8 cellular contexts compared by ENCODE assay signal in the genomic region with DNA sequence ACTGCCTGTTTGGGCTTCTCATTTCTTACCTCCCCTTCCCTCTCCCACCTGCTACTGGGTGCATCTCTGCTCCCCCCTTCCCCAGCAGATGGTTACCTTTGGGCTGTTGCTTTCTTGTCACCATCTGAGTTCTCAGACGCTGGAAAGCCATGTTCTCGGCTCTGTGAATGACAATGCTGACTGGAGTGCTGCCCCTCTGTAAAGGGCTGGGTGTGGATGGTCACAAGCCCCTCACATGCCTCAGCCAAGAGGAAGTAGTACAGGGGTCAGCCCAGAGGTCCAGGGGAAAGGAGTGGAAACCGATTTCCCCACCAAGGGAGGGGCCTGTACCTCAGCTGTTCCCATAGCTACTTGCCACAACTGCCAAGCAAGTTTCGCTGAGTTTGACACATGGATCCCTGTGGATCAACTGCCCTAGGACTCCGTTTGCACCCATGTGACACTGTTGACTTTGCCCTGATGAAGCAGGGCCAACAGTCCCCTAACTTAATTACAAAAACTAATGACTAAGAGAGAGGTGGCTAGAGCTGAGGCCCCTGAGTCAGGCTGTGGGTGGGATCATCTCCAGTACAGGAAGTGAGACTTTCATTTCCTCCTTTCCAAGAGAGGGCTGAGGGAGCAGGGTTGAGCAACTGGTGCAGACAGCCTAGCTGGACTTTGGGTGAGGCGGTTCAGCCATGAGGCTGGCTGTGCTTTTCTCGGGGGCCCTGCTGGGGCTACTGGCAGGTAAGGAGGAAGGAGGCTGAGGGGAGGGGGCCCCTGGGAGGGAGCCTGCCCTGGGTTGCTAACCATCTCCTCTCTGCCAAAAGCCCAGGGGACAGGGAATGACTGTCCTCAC. TPM values are rescaled to one million over a fixed set of nuclear protein-coding genes. Genes with fewer than 3 reads are reported as not detected.
DNase-seq lines count a peak whose midpoint lies in the region; ATAC-seq, FAIRE-seq and TF ChIP-seq lines count a peak whose summit lies in the region.

Gene CD68 (plus strand): TSS at position 638 of the 838 bp plus-strand sequence. CDS start 40 bp downstream, at position 678.

- H3K27ac Mint-ChIP-seq in WTC11: peak within 1 kb of the TSS; percentile 96

- peak within 1 kb of the TSS; percentile 43 for H3K4me3 ChIP-seq in AG10803 (ENCODE audit: low read length)
- H3K4me3 ChIP-seq in right lobe of liver: peak within 1 kb of the TSS; percentile 19 to 45 (median 37)

- no peak within 1 kb of the TSS for H3K4me3 Mint-ChIP-seq in WTC11

- no peaks in the 10 kb centered on the region for H3K9me3 Mint-ChIP-seq in WTC11

- no peaks in the 10 kb centered on the region for H3K27me3 Mint-ChIP-seq in WTC11 (ENCODE audit: low read depth)

- H3K27me3 ChIP-seq in right lobe of liver: no peaks in the 10 kb centered on the region

- peak; percentile 95 for FAIRE-seq in GM19239 (lab: Jason Lieb, UNC)

- DNase-seq in AG10803 (ENCODE audit: low read depth) (peak; percentile 90), GM19239 (ENCODE audit: insufficient read length, low spot score) (peak; percentile 62), LHCN-M2 (ENCODE audit: low read depth) (peak; percentile 96), WTC11 (ENCODE audit: low spot score) (no peak), right lobe of liver (peak; percentile 77 to 83 (median 78)), NCI-H1694 treated with DMSO at 0.1 percent for 48 hours (lab: John Stamatoyannopoulos, UW) (no peak)
- peak; percentile 65 to 71 (median 68) for DNase-seq in stimulated activated CD4-positive, alpha-beta T cell treated with anti-CD3 and anti-CD28 coated beads, TNF-alpha, amount 100 ng/mL, for 48 hours (ENCODE audit: low read depth in 3 of 3)

- peaks cover 64% of the 10 kb centered on the region for H3K4me1 Mint-ChIP-seq in WTC11

- CTCF ChIA-PET in WTC11 (lab: Charles Lee): interaction anchor here (0.6 to 4.3 kb wide), 6 partner anchors 8 to 125 kb away, joined by 3 to 36 read pairs (median 7); partner anchors contain the start of genes SOX15, TP53 and WRAP53

- H3K27ac ChIP-seq in cingulate gyrus (ENCODE audit: low read depth, low read length) (peak within 1 kb of the TSS; percentile 61), right lobe of liver (peak within 1 kb of the TSS; percentile 72 to 94 (median 74))

- POLR2A ChIA-PET in WTC11 (lab: Charles Lee): interaction anchor here (0.6 to 2.6 kb wide), 3 partner anchors 11 to 108 kb away, joined by 4 to 17 read pairs (median 12); partner anchors contain the start of genes SOX15, TP53 and WRAP53

- intact Hi-C loops in right lobe of liver (cut with DNase I): no loop called here

- no peak for TF ChIP-seq CTCF in AG10803 (conservative IDR thresholded peaks at IDR 0.05; ENCODE audit: low read length)
- TF ChIP-seq CTCF in WTC11 (IDR thresholded peaks at IDR 0.05): no peak
- no peak for TF ChIP-seq CTCF in right lobe of liver (IDR thresholded peaks at IDR 0.05)

- H3K36me3 ChIP-seq in right lobe of liver: peaks cover 28 to 48% (median 37%) of the 10 kb centered on the region in 4 donors

- H3K4me1 ChIP-seq in right lobe of liver: peaks cover 0 to 62% (median 26%) of the 10 kb centered on the region in 4 donors

- ATAC-seq in WTC11 (peak; percentile 50), right lobe of liver (peak; percentile 51 to 65 (median 60))

- peak; percentile 83 for TF ChIP-seq POLR2A in right lobe of liver (IDR thresholded peaks at IDR 0.05)

- no peaks in the 10 kb centered on the region for H3K9me3 ChIP-seq in right lobe of liver

- peaks cover 49% of the 10 kb centered on the region for H3K36me3 Mint-ChIP-seq in WTC11

- 18% methylated on average over 4 of the region's 7 CpGs for WGBS in right lobe of liver (ENCODE audit: insufficient coverage, low coverage, low lambda C conversion rate, missing lambda C conversion rate)

TF ChIP-seq in WTC11, 78 proteins besides CTCF, POLR2A, EP300 and RAD21 (continues in another document):
- TF ChIP-seq, protein P1, sequence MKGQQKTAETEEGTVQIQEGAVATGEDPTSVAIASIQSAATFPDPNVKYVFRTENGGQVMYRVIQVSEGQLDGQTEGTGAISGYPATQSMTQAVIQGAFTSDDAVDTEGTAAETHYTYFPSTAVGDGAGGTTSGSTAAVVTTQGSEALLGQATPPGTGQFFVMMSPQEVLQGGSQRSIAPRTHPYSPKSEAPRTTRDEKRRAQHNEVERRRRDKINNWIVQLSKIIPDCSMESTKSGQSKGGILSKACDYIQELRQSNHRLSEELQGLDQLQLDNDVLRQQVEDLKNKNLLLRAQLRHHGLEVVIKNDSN (CRISPR knock-in tag; IDR thresholded peaks at IDR 0.05): no peak
- 0 out of 2 replicates have a peak, but pooled peaks have one; percentile 60 for TF ChIP-seq ZBTB21 (CRISPR knock-in tag; IDR thresholded peaks at IDR 0.05; ENCODE audit: borderline replicate concordance)
- peak; percentile 97 for TF ChIP-seq ZNF671 (CRISPR knock-in tag; IDR thresholded peaks at IDR 0.05)
- TF ChIP-seq, protein P2, sequence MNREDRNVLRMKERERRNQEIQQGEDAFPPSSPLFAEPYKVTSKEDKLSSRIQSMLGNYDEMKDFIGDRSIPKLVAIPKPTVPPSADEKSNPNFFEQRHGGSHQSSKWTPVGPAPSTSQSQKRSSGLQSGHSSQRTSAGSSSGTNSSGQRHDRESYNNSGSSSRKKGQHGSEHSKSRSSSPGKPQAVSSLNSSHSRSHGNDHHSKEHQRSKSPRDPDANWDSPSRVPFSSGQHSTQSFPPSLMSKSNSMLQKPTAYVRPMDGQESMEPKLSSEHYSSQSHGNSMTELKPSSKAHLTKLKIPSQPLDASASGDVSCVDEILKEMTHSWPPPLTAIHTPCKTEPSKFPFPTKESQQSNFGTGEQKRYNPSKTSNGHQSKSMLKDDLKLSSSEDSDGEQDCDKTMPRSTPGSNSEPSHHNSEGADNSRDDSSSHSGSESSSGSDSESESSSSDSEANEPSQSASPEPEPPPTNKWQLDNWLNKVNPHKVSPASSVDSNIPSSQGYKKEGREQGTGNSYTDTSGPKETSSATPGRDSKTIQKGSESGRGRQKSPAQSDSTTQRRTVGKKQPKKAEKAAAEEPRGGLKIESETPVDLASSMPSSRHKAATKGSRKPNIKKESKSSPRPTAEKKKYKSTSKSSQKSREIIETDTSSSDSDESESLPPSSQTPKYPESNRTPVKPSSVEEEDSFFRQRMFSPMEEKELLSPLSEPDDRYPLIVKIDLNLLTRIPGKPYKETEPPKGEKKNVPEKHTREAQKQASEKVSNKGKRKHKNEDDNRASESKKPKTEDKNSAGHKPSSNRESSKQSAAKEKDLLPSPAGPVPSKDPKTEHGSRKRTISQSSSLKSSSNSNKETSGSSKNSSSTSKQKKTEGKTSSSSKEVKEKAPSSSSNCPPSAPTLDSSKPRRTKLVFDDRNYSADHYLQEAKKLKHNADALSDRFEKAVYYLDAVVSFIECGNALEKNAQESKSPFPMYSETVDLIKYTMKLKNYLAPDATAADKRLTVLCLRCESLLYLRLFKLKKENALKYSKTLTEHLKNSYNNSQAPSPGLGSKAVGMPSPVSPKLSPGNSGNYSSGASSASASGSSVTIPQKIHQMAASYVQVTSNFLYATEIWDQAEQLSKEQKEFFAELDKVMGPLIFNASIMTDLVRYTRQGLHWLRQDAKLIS (CRISPR knock-in tag; IDR thresholded peaks at IDR 0.05; ENCODE audit: borderline replicate concordance): no peak
- TF ChIP-seq CREM (CRISPR knock-in tag; IDR thresholded peaks at IDR 0.05): no peak; the same call in 1 of the 2 replicates
- TF ChIP-seq ZNF317 (CRISPR knock-in tag; IDR thresholded peaks at IDR 0.05; ENCODE audit: borderline replicate concordance, low read depth): no peak
- TF ChIP-seq, protein P3, sequence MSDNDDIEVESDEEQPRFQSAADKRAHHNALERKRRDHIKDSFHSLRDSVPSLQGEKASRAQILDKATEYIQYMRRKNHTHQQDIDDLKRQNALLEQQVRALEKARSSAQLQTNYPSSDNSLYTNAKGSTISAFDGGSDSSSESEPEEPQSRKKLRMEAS (CRISPR knock-in tag; IDR thresholded peaks at IDR 0.05): peak; percentile 77
- no peak for TF ChIP-seq ZNF396 (CRISPR knock-in tag; IDR thresholded peaks at IDR 0.05; ENCODE audit: borderline replicate concordance)
- no peak for TF ChIP-seq SMAD4 (CRISPR knock-in tag; IDR thresholded peaks at IDR 0.05)
- peak; percentile 96 for TF ChIP-seq KAT7 (CRISPR knock-in tag; IDR thresholded peaks at IDR 0.05; ENCODE audit: borderline replicate concordance)
- TF ChIP-seq NR3C1 (CRISPR knock-in tag; conservative IDR thresholded peaks at IDR 0.05; ENCODE audit: low read depth): no peak
- TF ChIP-seq CREB1 (CRISPR knock-in tag; IDR thresholded peaks at IDR 0.05): no peak; the same call in 1 of the 2 replicates
- TF ChIP-seq, protein P4, sequence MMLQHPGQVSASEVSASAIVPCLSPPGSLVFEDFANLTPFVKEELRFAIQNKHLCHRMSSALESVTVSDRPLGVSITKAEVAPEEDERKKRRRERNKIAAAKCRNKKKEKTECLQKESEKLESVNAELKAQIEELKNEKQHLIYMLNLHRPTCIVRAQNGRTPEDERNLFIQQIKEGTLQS (CRISPR knock-in tag; conservative IDR thresholded peaks at IDR 0.05): 0 out of 2 replicates have a peak, but pooled peaks have one; percentile 9
- TF ChIP-seq FOXP1 (CRISPR knock-in tag; IDR thresholded peaks at IDR 0.05; ENCODE audit: borderline replicate concordance): no peak; the same call in 1 of the 2 replicates
- no peak for TF ChIP-seq ATF6 (CRISPR knock-in tag; IDR thresholded peaks at IDR 0.05)
- no peak for TF ChIP-seq JAZF1 (CRISPR knock-in tag; IDR thresholded peaks at IDR 0.05)
- TF ChIP-seq GABPB1 (CRISPR knock-in tag; IDR thresholded peaks at IDR 0.05): peak; percentile 79; the same call in 1 of the 2 replicates
- TF ChIP-seq ZNF219 (CRISPR knock-in tag; IDR thresholded peaks at IDR 0.05; ENCODE audit: borderline replicate concordance): no peak

RNA-seq across cellular contexts. Expression of gene CD68, which starts in this region (rescaled TPM):
- total RNA-seq in LHCN-M2 (2014; rRNA removed): 48.2 and 56.4 TPM in 2 replicates
- 68.0 TPM for polyA plus RNA-seq in LHCN-M2 (2012)
- 0.41 to 0.87 TPM (median 0.72 TPM) in 3 replicates for total RNA-seq in WTC11 (2021)
- 100 to 1,000 TPM in 1 of 6 experiments, 10 to 100 TPM in 5; 31.6 to 179 (median 51.1) TPM for total RNA-seq in right lobe of liver

Comparison
In these comparisons a context has a peak if more than half of its experiments do, and no peak if none do; other contexts are left out.
1. RNA of gene CD68 (total RNA-seq): 48.2 to 56.4 TPM in LHCN-M2 and 31.6 to 179 TPM in right lobe of liver; 0.41 to 0.87 TPM in WTC11; every median in the first group is over 10 times any median in the second.
2. Peak in ATAC-seq in WTC11; RNA of the gene not detected or under 1 TPM.
3. DNase-seq: peak in AG10803 (single experiment), GM19239 (single experiment), LHCN-M2 (single experiment), right lobe of liver (3 of 3) and stimulated activated CD4-positive, alpha-beta T cell treated with anti-CD3 and anti-CD28 coated beads, TNF-alpha, amount 100 ng/mL, for 48 hours (3 of 3); none in WTC11 (single experiment) and NCI-H1694 treated with DMSO at 0.1 percent for 48 hours (single experiment).